14 cellular contexts compared by ENCODE assay signal in the genomic region with DNA sequence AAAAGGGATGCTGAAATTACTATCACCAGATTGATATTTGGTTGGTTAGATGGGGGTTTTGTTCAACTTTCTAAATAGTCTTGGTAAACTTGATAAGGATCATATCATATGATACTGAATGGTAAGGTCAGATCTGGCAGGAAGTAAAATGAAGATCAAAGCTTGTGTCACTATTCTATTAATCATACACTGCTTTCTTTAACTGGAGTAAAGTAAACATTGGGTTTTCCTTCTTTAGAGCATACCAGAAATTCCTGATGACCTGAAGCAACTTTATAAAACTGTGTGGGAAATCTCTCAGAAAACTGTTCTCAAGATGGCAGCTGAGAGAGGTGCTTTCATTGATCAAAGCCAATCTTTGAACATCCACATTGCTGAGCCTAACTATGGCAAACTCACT. TPM values are rescaled to one million over a fixed set of nuclear protein-coding genes. Genes with fewer than 3 reads are reported as not detected.
DNase-seq lines count a peak whose midpoint lies in the region; TF ChIP-seq lines count a peak whose summit lies in the region.
"Had no signal": no experiment of that assay in that cellular context is flagged by ENCODE, and none has a peak within 500 bp of the region (broad histone marks: within the 10 kb centered on the region; RNA-seq: fewer than 3 reads in every experiment).

No MANE protein-coding gene starts in this region.

- no peak for TF ChIP-seq CTCF in transverse colon (IDR thresholded peaks at IDR 0.05)

- peak; percentile 11 for DNase-seq in GM04504 (ENCODE audit: low read depth)
- DNase-seq in SK-MEL-5 (ENCODE audit: low read depth, low spot score) = peak; percentile 15
- DNase-seq in fibroblast of peridontal ligament (ENCODE audit: extremely low read depth) = peak; percentile 37
- DNase-seq in activated T-cell treated with anti-CD3 and anti-CD28 coated beads for 4 hours = no peak
- DNase-seq in NCI-H2171 (lab: John Stamatoyannopoulos, UW) = no peak
- no peak for DNase-seq in transverse colon
- DNase-seq: activated CD8-positive, alpha-beta T cell treated with anti-CD3 and anti-CD28 coated beads, Interleukin-2, amount 10 ng/mL, durations not matched to agents 7 days and 5 days; DMS79; lower lobe of right lung; NCI-H1105; NCI-H526; stimulated activated CD4-positive, alpha-beta T cell treated with anti-CD3 and anti-CD28 coated beads, Interleukin-12 subunit alpha, Interleukin-12 subunit beta, amount 100 ng/mL, for 4 hours; testis had no signal

- peaks cover 14% of the 10 kb centered on the region for H3K4me1 ChIP-seq in skeletal muscle satellite cell (ENCODE audit: control insufficient read depth, insufficient read depth, low read length)
- no peaks in the 10 kb centered on the region for H3K4me1 ChIP-seq in transverse colon
- H3K4me1 ChIP-seq: lower lobe of right lung, testis had no signal

- H3K9ac ChIP-seq in skeletal muscle satellite cell (ENCODE audit: low read depth, low read length) = no peak overlapping the region

- peaks cover 43% of the 10 kb centered on the region for H3K36me3 ChIP-seq in skeletal muscle satellite cell (ENCODE audit: insufficient read depth, low read length)
- H3K36me3 ChIP-seq in transverse colon = peaks cover 0 to 35% (median 12%) of the 10 kb centered on the region in 4 donors

- no peak overlapping the region for H3K4me3 ChIP-seq in skeletal muscle satellite cell (ENCODE audit: low read length)
- H3K4me3 ChIP-seq in transverse colon = no peak overlapping the region
- H3K4me3 ChIP-seq: lower lobe of right lung, testis had no signal

- peak overlapping the region; percentile 12 for H3K4me2 ChIP-seq in skeletal muscle satellite cell (ENCODE audit: low read length)

- H3K27me3 ChIP-seq in skeletal muscle satellite cell (ENCODE audit: control insufficient read depth, insufficient read depth, low read length) (no peaks in the 10 kb centered on the region), transverse colon (no peaks in the 10 kb centered on the region)
- H3K27me3 ChIP-seq: testis had no signal

- TF ChIP-seq POLR2A in transverse colon (IDR thresholded peaks at IDR 0.05) = no peak

- in situ Hi-C loops in SK-MEL-5 (cut with HindIII; ENCODE audit: low pct_unique_long_range_greater_than_20kb, low sequenced_read_pairs) = no loop called here
- in situ Hi-C loops in transverse colon (cut with MboI; ENCODE audit: low pct_ligation_motif_present in 1 of 4, low pct_unique_long_range_greater_than_20kb in 1 of 4, low sequenced_read_pairs in 3 of 4) = no loop called here

- H3K9me3 ChIP-seq in skeletal muscle satellite cell (replicated peaks; ENCODE audit: low read length) = no peaks in the 10 kb centered on the region
- peaks cover 0 to 1% of the 10 kb centered on the region in 2 donors for H3K9me3 ChIP-seq in transverse colon
- H3K9me3 ChIP-seq: testis had no signal

- H3K27ac ChIP-seq in transverse colon = no peak overlapping the region
- H3K27ac ChIP-seq: lower lobe of right lung, testis had no signal

- no peak for TF ChIP-seq EP300 in transverse colon (IDR thresholded peaks at IDR 0.05; ENCODE audit: low read depth)

- intact Hi-C loops in transverse colon (cut with DNase I; ENCODE audit: low total_unique reads) = no loop called here

RNA-seq across cellular contexts. Expression of a gene that starts 40.2 kb away (rescaled TPM):
- total RNA-seq in SK-MEL-5 (2014; rRNA removed; shearing (Covaris generic)) = 66.0 and 71.0 TPM in 2 replicates
- polyA plus RNA-seq in SK-MEL-5 (2015; cell fraction: cytosol; rRNA removed) = 53.6 and 65.7 TPM in 2 replicates
- polyA plus RNA-seq in SK-MEL-5 (2015; cell fraction: nucleus; rRNA removed) = 27.9 and 29.6 TPM in 2 replicates
- total RNA-seq in skeletal muscle satellite cell (2012; rRNA removed) = 89.2 and 125 TPM in 2 replicates
- 10 to 100 TPM; 13.8 to 23.8 (median 16.8) TPM for total RNA-seq in transverse colon

Comparison
In these comparisons a context has a peak if more than half of its experiments do, and no peak if none do; other contexts are left out.
1. DNase-seq: peak in GM04504 (single experiment), SK-MEL-5 (single experiment) and fibroblast of peridontal ligament (single experiment); none in activated T-cell treated with anti-CD3 and anti-CD28 coated beads for 4 hours (single experiment), NCI-H2171 (single experiment) and transverse colon (single experiment).